ENCODE assay signal across 8 cellular contexts in the genomic region with DNA sequence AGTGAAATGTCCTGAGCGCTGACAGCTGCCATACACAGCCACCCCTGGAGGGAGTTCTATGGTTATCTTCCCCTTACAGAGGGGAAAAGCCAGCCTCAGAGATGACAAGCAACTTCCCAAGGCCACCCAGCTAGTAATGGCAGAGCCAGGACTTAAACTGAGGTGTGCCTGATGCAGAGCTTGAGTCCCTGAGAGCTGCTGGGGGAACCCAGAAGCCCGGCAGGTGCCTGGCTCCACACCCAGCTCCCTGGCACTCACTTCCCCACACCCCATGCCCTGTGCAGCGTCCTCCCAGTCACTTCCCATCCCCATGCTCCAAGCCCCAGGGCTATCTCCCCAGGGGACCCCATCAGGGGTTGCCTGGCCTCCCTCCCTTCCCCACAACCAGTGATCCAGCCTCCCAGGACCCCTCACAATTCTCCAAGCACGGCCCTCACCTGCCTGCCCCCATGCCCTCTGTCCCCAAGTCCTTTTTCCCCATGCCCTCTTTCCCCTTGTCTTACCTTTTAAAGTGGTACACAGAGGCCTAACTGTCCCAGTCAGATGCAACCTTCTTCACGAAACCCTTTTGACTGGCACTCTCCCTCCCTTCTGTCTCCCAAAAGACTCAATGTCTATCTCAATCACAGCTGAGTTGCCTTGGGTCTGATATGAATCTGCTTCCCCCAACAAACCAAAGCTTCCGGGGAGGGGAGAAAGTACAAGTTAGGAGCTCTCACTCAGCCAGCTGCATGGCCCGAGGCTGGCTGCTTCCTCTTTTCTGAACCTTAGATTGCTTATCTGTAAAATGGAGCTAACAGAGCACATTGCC. TPM values are rescaled to one million over a fixed set of nuclear protein-coding genes. Genes with fewer than 3 reads are reported as not detected.
DNase-seq lines count a peak whose midpoint lies in the region; ATAC-seq lines count a peak whose summit lies in the region.

No MANE protein-coding gene starts in this region.

- no peaks in the 10 kb centered on the region for H3K9me3 Mint-ChIP-seq in activated naive CD8-positive, alpha-beta T cell (ENCODE audit: low read depth)

- peaks cover 25% of the 10 kb centered on the region for H3K4me1 Mint-ChIP-seq in activated naive CD8-positive, alpha-beta T cell (ENCODE audit: low read depth)

- peak overlapping the region; percentile 88 for H3K4me3 Mint-ChIP-seq in activated naive CD8-positive, alpha-beta T cell

- no peaks in the 10 kb centered on the region for H3K36me3 Mint-ChIP-seq in activated naive CD8-positive, alpha-beta T cell

- ATAC-seq in GM18517 (IDR thresholded peaks at IDR 0.05; ENCODE audit: unreplicated experiment) (peak; percentile 86), HG02610 (IDR thresholded peaks at IDR 0.05; ENCODE audit: unreplicated experiment) (peak; percentile 85)
- ATAC-seq in stimulated activated naive CD8-positive, alpha-beta T cell treated with anti-CD3 and anti-CD28 coated beads, Interleukin-15, Interleukin-2, amounts not matched to agents 100 U/mL and 50 U/mL, for 24 hours, result peak; percentile 48

- DNase-seq in NOMO-1 (lab: John Stamatoyannopoulos, UW; ENCODE audit: unreplicated experiment in 2 of 2), result peak; percentile 9 to 22
- peak; percentile 33 for DNase-seq in stimulated activated naive CD8-positive, alpha-beta T cell treated with anti-CD3 and anti-CD28 coated beads, Interleukin-15, Interleukin-2, amounts not matched to agents 100 U/mL and 50 U/mL, for 24 hours
- DNase-seq in DMS153 (lab: John Stamatoyannopoulos, UW), result no peak
- no peak for DNase-seq in A172 (ENCODE audit: low spot score)
- DNase-seq in LoVo (ENCODE audit: low spot score), result no peak

- no peaks in the 10 kb centered on the region for H3K27me3 Mint-ChIP-seq in activated naive CD8-positive, alpha-beta T cell

- H3K27ac Mint-ChIP-seq in activated naive CD8-positive, alpha-beta T cell, result peak overlapping the region; percentile 92

RNA-seq across cellular contexts. Expression of a gene that starts 39.8 kb away (rescaled TPM):
- total RNA-seq in A172 (2014; rRNA removed; shearing (Covaris generic)), result 19.3 and 27.6 TPM in 2 replicates

Comparison
In these comparisons a context has a peak if more than half of its experiments do, and no peak if none do; other contexts are left out.
1. DNase-seq: peak in NOMO-1 (2 of 2) and stimulated activated naive CD8-positive, alpha-beta T cell treated with anti-CD3 and anti-CD28 coated beads, Interleukin-15, Interleukin-2, amounts not matched to agents 100 U/mL and 50 U/mL, for 24 hours (single experiment); none in DMS153 (single experiment), A172 (single experiment) and LoVo (single experiment).
2. Peak in every context shown above with its lines, with median percentiles within 50 percentile points of each other: ATAC-seq.